In genomic region chr4:150952167-150952845, GRCh38 we compare ENCODE assay signal across 1 cellular context.
TF ChIP-seq lines count a peak whose summit lies in the region.

No MANE protein-coding gene starts in this region.

TF ChIP-seq in GM12878, 131 proteins besides CTCF, POLR2A, EP300 and RAD21:
- TF ChIP-seq LARP7 (IDR thresholded peaks at IDR 0.05) (no peak), CBX5 (IDR thresholded peaks at IDR 0.05; ENCODE audit: low read depth) (no peak), YY1 (IDR thresholded peaks at IDR 0.05; ENCODE audit: low read depth, low read length) (no peak), SMAD5 (IDR thresholded peaks at IDR 0.05; ENCODE audit: low read depth) (no peak), PBX3 (IDR thresholded peaks at IDR 0.05; ENCODE audit: insufficient replicate concordance, low read depth, low read length) (no peak), MTA2 (IDR thresholded peaks at IDR 0.05; ENCODE audit: low read depth) (no peak), PRDM15 (CRISPR knock-in tag; IDR thresholded peaks at IDR 0.05) (no peak), RBBP5 (conservative IDR thresholded peaks at IDR 0.05) (no peak), ELK1 (IDR thresholded peaks at IDR 0.05; ENCODE audit: low read depth, low read length) (no peak), DPF2 (IDR thresholded peaks at IDR 0.05) (no peak), GATAD2B (conservative IDR thresholded peaks at IDR 0.05; ENCODE audit: low read depth) (no peak), CHD2 (IDR thresholded peaks at IDR 0.05; ENCODE audit: borderline replicate concordance, low read depth, low read length) (no peak), ZZZ3 (IDR thresholded peaks at IDR 0.05; ENCODE audit: control insufficient read depth, insufficient read length, low read depth) (no peak), SPI1 (IDR thresholded peaks at IDR 0.05; ENCODE audit: borderline replicate concordance, insufficient read depth, low read depth, low read length) (no peak), RELB (IDR thresholded peaks at IDR 0.05; ENCODE audit: low read depth) (no peak), MXI1 (IDR thresholded peaks at IDR 0.05; ENCODE audit: low read depth, low read length) (no peak), E2F4 (IDR thresholded peaks at IDR 0.05; ENCODE audit: low read depth, low read length) (no peak), MLLT1 (IDR thresholded peaks at IDR 0.05) (no peak)
TF ChIP-seq in GM12878: peak in this region for 0.
